1 cellular context compared by ENCODE assay signal in the genomic region with DNA sequence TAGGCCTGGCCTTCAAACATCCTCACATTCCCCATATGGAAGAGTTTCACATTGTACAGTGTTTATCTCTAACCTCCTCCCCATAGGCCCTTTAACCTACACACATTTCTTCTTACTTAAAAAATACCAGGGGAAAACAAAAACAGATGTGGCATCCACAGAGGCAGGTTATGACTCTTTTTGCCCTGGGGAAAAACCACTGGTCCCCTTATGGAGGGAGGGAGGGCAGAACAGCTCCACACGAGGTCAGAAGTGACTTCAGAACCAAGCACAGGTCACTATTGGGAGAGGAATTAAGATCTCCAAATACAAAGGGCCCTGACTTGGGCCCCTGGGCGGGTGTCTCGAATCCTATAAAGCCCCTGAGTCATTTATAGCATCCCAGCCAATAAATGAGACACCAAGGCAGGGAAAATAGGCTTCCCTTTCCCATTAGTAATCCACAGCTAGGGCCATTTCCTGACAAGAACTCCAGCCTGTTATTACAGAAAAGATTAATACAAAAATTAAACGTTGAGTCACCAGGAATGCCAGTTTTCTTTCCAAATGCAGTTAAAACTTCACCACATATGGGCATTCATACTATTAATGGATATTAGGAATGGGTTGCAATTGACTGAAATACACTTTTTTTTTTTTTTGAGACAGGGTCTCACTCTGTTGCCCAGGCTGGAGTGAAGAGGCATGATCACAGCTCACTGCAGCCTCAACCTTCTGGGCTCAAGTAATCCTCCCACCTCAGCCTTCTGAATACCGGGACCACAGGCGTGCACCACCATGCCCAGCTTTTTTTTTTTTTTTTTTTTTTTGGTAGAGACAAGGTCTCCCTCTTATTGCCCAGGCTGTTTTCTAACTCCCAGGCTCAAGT.
A peak's percentile ranks its signal among the peaks of the same experiment; 100 is the strongest.
TF ChIP-seq lines count a peak whose summit lies in the region.

No MANE protein-coding gene starts in this region.

TF ChIP-seq in SK-N-SH, 30 proteins besides CTCF, POLR2A, EP300 and RAD21 (continued from another document):
- TF ChIP-seq, protein P1, sequence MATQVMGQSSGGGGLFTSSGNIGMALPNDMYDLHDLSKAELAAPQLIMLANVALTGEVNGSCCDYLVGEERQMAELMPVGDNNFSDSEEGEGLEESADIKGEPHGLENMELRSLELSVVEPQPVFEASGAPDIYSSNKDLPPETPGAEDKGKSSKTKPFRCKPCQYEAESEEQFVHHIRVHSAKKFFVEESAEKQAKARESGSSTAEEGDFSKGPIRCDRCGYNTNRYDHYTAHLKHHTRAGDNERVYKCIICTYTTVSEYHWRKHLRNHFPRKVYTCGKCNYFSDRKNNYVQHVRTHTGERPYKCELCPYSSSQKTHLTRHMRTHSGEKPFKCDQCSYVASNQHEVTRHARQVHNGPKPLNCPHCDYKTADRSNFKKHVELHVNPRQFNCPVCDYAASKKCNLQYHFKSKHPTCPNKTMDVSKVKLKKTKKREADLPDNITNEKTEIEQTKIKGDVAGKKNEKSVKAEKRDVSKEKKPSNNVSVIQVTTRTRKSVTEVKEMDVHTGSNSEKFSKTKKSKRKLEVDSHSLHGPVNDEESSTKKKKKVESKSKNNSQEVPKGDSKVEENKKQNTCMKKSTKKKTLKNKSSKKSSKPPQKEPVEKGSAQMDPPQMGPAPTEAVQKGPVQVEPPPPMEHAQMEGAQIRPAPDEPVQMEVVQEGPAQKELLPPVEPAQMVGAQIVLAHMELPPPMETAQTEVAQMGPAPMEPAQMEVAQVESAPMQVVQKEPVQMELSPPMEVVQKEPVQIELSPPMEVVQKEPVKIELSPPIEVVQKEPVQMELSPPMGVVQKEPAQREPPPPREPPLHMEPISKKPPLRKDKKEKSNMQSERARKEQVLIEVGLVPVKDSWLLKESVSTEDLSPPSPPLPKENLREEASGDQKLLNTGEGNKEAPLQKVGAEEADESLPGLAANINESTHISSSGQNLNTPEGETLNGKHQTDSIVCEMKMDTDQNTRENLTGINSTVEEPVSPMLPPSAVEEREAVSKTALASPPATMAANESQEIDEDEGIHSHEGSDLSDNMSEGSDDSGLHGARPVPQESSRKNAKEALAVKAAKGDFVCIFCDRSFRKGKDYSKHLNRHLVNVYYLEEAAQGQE (IDR thresholded peaks at IDR 0.05; ENCODE audit: low read depth, low read length), result no peak
- no peak for TF ChIP-seq MXI1 (IDR thresholded peaks at IDR 0.05; ENCODE audit: low read depth, low read length)
- no peak for TF ChIP-seq RFX5 (IDR thresholded peaks at IDR 0.05; ENCODE audit: low read length)
- no peak for TF ChIP-seq USF1 (IDR thresholded peaks at IDR 0.05; ENCODE audit: borderline replicate concordance, low read depth)
- TF ChIP-seq, protein P2, sequence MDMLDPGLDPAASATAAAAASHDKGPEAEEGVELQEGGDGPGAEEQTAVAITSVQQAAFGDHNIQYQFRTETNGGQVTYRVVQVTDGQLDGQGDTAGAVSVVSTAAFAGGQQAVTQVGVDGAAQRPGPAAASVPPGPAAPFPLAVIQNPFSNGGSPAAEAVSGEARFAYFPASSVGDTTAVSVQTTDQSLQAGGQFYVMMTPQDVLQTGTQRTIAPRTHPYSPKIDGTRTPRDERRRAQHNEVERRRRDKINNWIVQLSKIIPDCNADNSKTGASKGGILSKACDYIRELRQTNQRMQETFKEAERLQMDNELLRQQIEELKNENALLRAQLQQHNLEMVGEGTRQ (IDR thresholded peaks at IDR 0.05; ENCODE audit: borderline replicate concordance, low read depth, low read length), result no peak
- TF ChIP-seq FOSL2 (IDR thresholded peaks at IDR 0.05; ENCODE audit: borderline replicate concordance, low read depth), result 0 out of 2 replicates have a peak, but pooled peaks have one; percentile 71
- peak; percentile 72 for TF ChIP-seq NFIC (IDR thresholded peaks at IDR 0.05; ENCODE audit: borderline replicate concordance)
- TF ChIP-seq GATA2 (CRISPR knock-in tag; IDR thresholded peaks at IDR 0.05), result no peak
- no peak for TF ChIP-seq SMC3 (IDR thresholded peaks at IDR 0.05; ENCODE audit: low read depth, low read length)
- TF ChIP-seq POLR2AphosphoS5 (IDR thresholded peaks at IDR 0.05; ENCODE audit: low read depth, low read length), result peak; percentile 4; the same call in 1 of the 2 replicates
- no peak for TF ChIP-seq FOXJ3 (CRISPR knock-in tag; IDR thresholded peaks at IDR 0.05)
- peak; percentile 90 for TF ChIP-seq JUND (IDR thresholded peaks at IDR 0.05)
- TF ChIP-seq PBX3 (IDR thresholded peaks at IDR 0.05), result peak; percentile 90
- TF ChIP-seq IRF3 (IDR thresholded peaks at IDR 0.05; ENCODE audit: low read depth, low read length), result no peak
- peak; percentile 38; the same call in 1 of the 2 replicates for TF ChIP-seq FOXM1 (IDR thresholded peaks at IDR 0.05; ENCODE audit: low read depth)
- TF ChIP-seq RCOR1 (IDR thresholded peaks at IDR 0.05; ENCODE audit: low read length), result peak; percentile 67; the same call in 1 of the 2 replicates
- no peak for TF ChIP-seq ZBTB33 (IDR thresholded peaks at IDR 0.05; ENCODE audit: borderline replicate concordance, low read depth)
- no peak for TF ChIP-seq SIN3A (IDR thresholded peaks at IDR 0.05; ENCODE audit: borderline replicate concordance, low read depth, low read length)
- TF ChIP-seq EZH2phosphoT487 (IDR thresholded peaks at IDR 0.05; ENCODE audit: borderline replicate concordance, low read depth), result no peak
- TF ChIP-seq, protein P3, sequence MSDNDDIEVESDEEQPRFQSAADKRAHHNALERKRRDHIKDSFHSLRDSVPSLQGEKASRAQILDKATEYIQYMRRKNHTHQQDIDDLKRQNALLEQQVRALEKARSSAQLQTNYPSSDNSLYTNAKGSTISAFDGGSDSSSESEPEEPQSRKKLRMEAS (IDR thresholded peaks at IDR 0.05; ENCODE audit: low read depth), result no peak
- no peak for TF ChIP-seq CHD2 (IDR thresholded peaks at IDR 0.05; ENCODE audit: low read length, partially characterized antibody)
- TF ChIP-seq MEF2A (IDR thresholded peaks at IDR 0.05; ENCODE audit: borderline replicate concordance, low read depth), result 0 out of 2 replicates have a peak, but pooled peaks have one; percentile 36
- no peak for TF ChIP-seq NRF1 (IDR thresholded peaks at IDR 0.05; ENCODE audit: low read depth, low read length)
- peak; percentile 70 for TF ChIP-seq RXRA (IDR thresholded peaks at IDR 0.05; ENCODE audit: borderline replicate concordance, low read depth)
- peak; percentile 79 for TF ChIP-seq TCF12 (IDR thresholded peaks at IDR 0.05)
- TF ChIP-seq GABPA (IDR thresholded peaks at IDR 0.05; ENCODE audit: low read depth), result no peak
- TF ChIP-seq YY1 (IDR thresholded peaks at IDR 0.05; ENCODE audit: low read depth), result no peak
TF ChIP-seq in SK-N-SH: peak in this region for 11.
